ENCODE assay signal across 12 cellular contexts in genomic region chr7:69651101-69651590, GRCh38. TPM values are rescaled to one million over a fixed set of nuclear protein-coding genes. Genes with fewer than 3 reads are reported as not detected.
DNase-seq lines count a peak whose midpoint lies in the region; ATAC-seq and FAIRE-seq lines count a peak whose summit lies in the region.
"Had no signal": no experiment of that assay in that cellular context is flagged by ENCODE, and none has a peak within 500 bp of the region (broad histone marks: within the 10 kb centered on the region; RNA-seq: fewer than 3 reads in every experiment).

No MANE protein-coding gene starts in this region.

- peak; percentile 20 for FAIRE-seq in urothelium cell line (lab: Jason Lieb, UNC)
- FAIRE-seq: small intestine had no signal

- no peaks in the 10 kb centered on the region for H3K9me3 Mint-ChIP-seq in stimulated activated naive CD8-positive, alpha-beta T cell treated with anti-CD3 and anti-CD28 coated beads, Interleukin-15, amount 100 ng/mL, for 72 hours
- H3K9me3 Mint-ChIP-seq in activated naive CD4-positive, alpha-beta T cell treated with anti-CD3 and anti-CD28 coated beads for 36 hours, result no peaks in the 10 kb centered on the region
- H3K9me3 Mint-ChIP-seq: stimulated activated naive CD8-positive, alpha-beta T cell treated with anti-CD3 and anti-CD28 coated beads, Interleukin-15, Interleukin-2, amounts not matched to agents 100 ng/mL and 50 ng/mL, for 24 hours had no signal

- H3K27ac ChIP-seq in SJCRH30, result no peak overlapping the region

- no peak overlapping the region for H3K27ac Mint-ChIP-seq in stimulated activated naive CD8-positive, alpha-beta T cell treated with anti-CD3 and anti-CD28 coated beads, Interleukin-15, amount 100 ng/mL, for 72 hours
- H3K27ac Mint-ChIP-seq in activated naive CD4-positive, alpha-beta T cell treated with anti-CD3 and anti-CD28 coated beads for 36 hours, result no peak overlapping the region
- H3K27ac Mint-ChIP-seq: stimulated activated naive CD8-positive, alpha-beta T cell treated with anti-CD3 and anti-CD28 coated beads, Interleukin-15, Interleukin-2, amounts not matched to agents 100 ng/mL and 50 ng/mL, for 24 hours had no signal

- no peaks in the 10 kb centered on the region for H3K4me1 Mint-ChIP-seq in stimulated activated naive CD8-positive, alpha-beta T cell treated with anti-CD3 and anti-CD28 coated beads, Interleukin-15, amount 100 ng/mL, for 72 hours
- no peaks in the 10 kb centered on the region for H3K4me1 Mint-ChIP-seq in activated naive CD4-positive, alpha-beta T cell treated with anti-CD3 and anti-CD28 coated beads for 36 hours (ENCODE audit: low read depth)

- H3K4me3 ChIP-seq in SJCRH30, result no peak overlapping the region

- H3K36me3 Mint-ChIP-seq in activated naive CD4-positive, alpha-beta T cell treated with anti-CD3 and anti-CD28 coated beads for 36 hours (ENCODE audit: low read depth), result no peaks in the 10 kb centered on the region

- peak; percentile 49 for ATAC-seq in stimulated activated naive CD8-positive, alpha-beta T cell treated with anti-CD3 and anti-CD28 coated beads, Interleukin-15, Interleukin-2, amounts not matched to agents 100 U/mL and 50 U/mL, for 24 hours
- ATAC-seq in stimulated activated naive CD8-positive, alpha-beta T cell treated with anti-CD3 and anti-CD28 coated beads, Interleukin-15, amount 100 ng/mL, for 72 hours, result no peak
- ATAC-seq in HG02610 (IDR thresholded peaks at IDR 0.05; ENCODE audit: unreplicated experiment) (peak; percentile 85), HG03520 (IDR thresholded peaks at IDR 0.05; ENCODE audit: unreplicated experiment) (peak; percentile 72)
- ATAC-seq: PC-3 had no signal

- H3K4me1 ChIP-seq in SJCRH30, result peaks cover 20% of the 10 kb centered on the region

- no peaks in the 10 kb centered on the region for H3K9me3 ChIP-seq in SJCRH30 (replicated peaks)

- no peaks in the 10 kb centered on the region for H3K27me3 ChIP-seq in SJCRH30

- CTCF ChIA-PET in activated naive CD4-positive, alpha-beta T cell treated with anti-CD3 and anti-CD28 coated beads for 36 hours (lab: Charles Lee), result no interaction called here

- intact Hi-C loops in activated naive CD4-positive, alpha-beta T cell treated with anti-CD3 and anti-CD28 coated beads for 36 hours (cut with micrococcal nuclease), result no loop called here

- peaks cover 11% of the 10 kb centered on the region for H3K27me3 Mint-ChIP-seq in stimulated activated naive CD8-positive, alpha-beta T cell treated with anti-CD3 and anti-CD28 coated beads, Interleukin-15, amount 100 ng/mL, for 72 hours
- H3K27me3 Mint-ChIP-seq in activated naive CD4-positive, alpha-beta T cell treated with anti-CD3 and anti-CD28 coated beads for 36 hours (ENCODE audit: low read depth), result no peaks in the 10 kb centered on the region

- H3K4me3 Mint-ChIP-seq in stimulated activated naive CD8-positive, alpha-beta T cell treated with anti-CD3 and anti-CD28 coated beads, Interleukin-15, amount 100 ng/mL, for 72 hours, result no peak overlapping the region
- H3K4me3 Mint-ChIP-seq in activated naive CD4-positive, alpha-beta T cell treated with anti-CD3 and anti-CD28 coated beads for 36 hours, result no peak overlapping the region
- H3K4me3 Mint-ChIP-seq: stimulated activated naive CD8-positive, alpha-beta T cell treated with anti-CD3 and anti-CD28 coated beads, Interleukin-15, Interleukin-2, amounts not matched to agents 100 ng/mL and 50 ng/mL, for 24 hours had no signal

- no peak for DNase-seq in stimulated activated naive CD8-positive, alpha-beta T cell treated with anti-CD3 and anti-CD28 coated beads, Interleukin-15, Interleukin-2, amounts not matched to agents 100 U/mL and 50 U/mL, for 24 hours
- DNase-seq in stimulated activated naive CD8-positive, alpha-beta T cell treated with anti-CD3 and anti-CD28 coated beads, Interleukin-15, amount 100 ng/mL, for 72 hours, result no peak
- DNase-seq in urothelium cell line (ENCODE audit: low spot score) (no peak), medulla oblongata (ENCODE audit: extremely low spot score) (no peak), SJCRH30 (no peak)
- no peak for DNase-seq in activated naive CD4-positive, alpha-beta T cell treated with anti-CD3 and anti-CD28 coated beads for 36 hours
- DNase-seq: KG1, PC-3, small intestine had no signal

- no peaks in the 10 kb centered on the region for H3K36me3 ChIP-seq in SJCRH30

RNA-seq across cellular contexts. Expression of gene AUTS2, which starts 52.9 kb away (rescaled TPM):
- 1 to 10 TPM in 1 of 2 experiments, under 1 TPM in 1; 0.79 to 1.1 TPM for total RNA-seq in activated naive CD4-positive, alpha-beta T cell treated with anti-CD3 and anti-CD28 coated beads for 36 hours
- 21.9 and 30.1 TPM in 2 replicates for total RNA-seq in SJCRH30 (2014; rRNA removed; shearing (Covaris generic))
- total RNA-seq: PC-3 had no signal

Comparison
In these comparisons a context has a peak if more than half of its experiments do, and no peak if none do; other contexts are left out.
1. RNA of gene AUTS2, which starts 52.9 kb away (total RNA-seq): 21.9 to 30.1 TPM in SJCRH30; 0.79 to 1.1 TPM in activated naive CD4-positive, alpha-beta T cell treated with anti-CD3 and anti-CD28 coated beads for 36 hours; every median in the first group is over 10 times any median in the second.